14 cellular contexts compared by ENCODE assay signal in genomic region chr5:72871358-72872024, GRCh38. TPM values are rescaled to one million over a fixed set of nuclear protein-coding genes. Genes with fewer than 3 reads are reported as not detected.
DNase-seq lines count a peak whose midpoint lies in the region; ATAC-seq, FAIRE-seq and TF ChIP-seq lines count a peak whose summit lies in the region.
"Had no signal": no experiment of that assay in that cellular context is flagged by ENCODE, and none has a peak within 500 bp of the region (broad histone marks: within the 10 kb centered on the region; RNA-seq: fewer than 3 reads in every experiment).

No MANE protein-coding gene starts in this region.

- no peak overlapping the region for H3K9ac ChIP-seq in GM12878 (ENCODE audit: control insufficient read depth, insufficient read depth, low read length)

- no peak overlapping the region for H3K4me2 ChIP-seq in GM12878 (ENCODE audit: control insufficient read depth, insufficient read depth)

- ATAC-seq in CD4-positive, CD25-positive, alpha-beta regulatory T cell (ENCODE audit: low read depth in 2 of 2), result no peak
- ATAC-seq in GM12878, result no peak
- ATAC-seq in memory B cell (ENCODE audit: low read depth), result no peak
- ATAC-seq in GM21619 (IDR thresholded peaks at IDR 0.05; ENCODE audit: unreplicated experiment), result no peak
- no peak for ATAC-seq in GM19395 (IDR thresholded peaks at IDR 0.05; ENCODE audit: unreplicated experiment)

- peaks cover 9 to 30% (median 21%) of the 10 kb centered on the region in 4 donors for H3K4me1 Mint-ChIP-seq in CD4-positive, CD25-positive, alpha-beta regulatory T cell
- H3K4me1 Mint-ChIP-seq in memory B cell, result peaks cover 5% of the 10 kb centered on the region
- H3K4me1 Mint-ChIP-seq: CD14-positive monocyte, nephron had no signal

- no peaks in the 10 kb centered on the region for H3K9me3 Mint-ChIP-seq in CD4-positive, CD25-positive, alpha-beta regulatory T cell
- H3K9me3 Mint-ChIP-seq in memory B cell, result no peaks in the 10 kb centered on the region
- H3K9me3 Mint-ChIP-seq: CD14-positive monocyte, nephron had no signal

- H3K4me3 ChIP-seq in CD4-positive, CD25-positive, alpha-beta regulatory T cell (ENCODE audit: low read depth, low read length), result no peak overlapping the region
- H3K4me3 ChIP-seq in GM12878, result no peak overlapping the region
- no peak overlapping the region for H3K4me3 ChIP-seq in effector memory CD4-positive, alpha-beta T cell (ENCODE audit: insufficient read depth, low read depth, low read length, poor library complexity, severe bottlenecking)
- H3K4me3 ChIP-seq: ascending aorta, spleen had no signal

- in situ Hi-C loops in GM12878 (cut with MboI), result no loop called here

- no peak for DNase-seq in CD4-positive, CD25-positive, alpha-beta regulatory T cell
- DNase-seq in HT1080 (ENCODE audit: low read depth) (peak; percentile 11), GM12878 (ENCODE audit: low read depth, low spot score) (no peak), memory B cell (ENCODE audit: low spot score in 2 of 2) (no peak), NCI-H524 treated with DMSO at 0.1 percent for 48 hours (lab: John Stamatoyannopoulos, UW) (no peak)
- no peak for DNase-seq in effector memory CD4-positive, alpha-beta T cell
- DNase-seq: NCI-H1092 treated with DMSO at 0.1 percent for 48 hours, NCI-H774, spleen had no signal

- TF ChIP-seq POLR2A in GM12878 (IDR thresholded peaks at IDR 0.05; ENCODE audit: low read depth, low read length), result no peak

- intact Hi-C loops in GM12878 (cut with micrococcal nuclease; ENCODE audit: unreplicated experiment), result no loop called here

- no peak overlapping the region for H2AFZ ChIP-seq in GM12878 (ENCODE audit: control insufficient read depth, low read depth, low read length)

- H4K20me1 ChIP-seq in GM12878 (ENCODE audit: control insufficient read depth, insufficient read depth), result no peaks in the 10 kb centered on the region

- H3K36me3 ChIP-seq in CD4-positive, CD25-positive, alpha-beta regulatory T cell (ENCODE audit: control insufficient read depth, insufficient read depth, low read length), result peaks cover 67% of the 10 kb centered on the region
- H3K36me3 ChIP-seq in GM12878 (ENCODE audit: control insufficient read depth in 2 of 2, insufficient read depth in 2 of 2, low read length in 1 of 2), result peaks cover 0 to 21% of the 10 kb centered on the region in 2 experiments; a peak in 2 of 4 replicates
- peaks cover 49% of the 10 kb centered on the region for H3K36me3 ChIP-seq in effector memory CD4-positive, alpha-beta T cell (ENCODE audit: control insufficient read depth, insufficient read depth, low read length)

- no peak overlapping the region for H3K27ac ChIP-seq in CD4-positive, CD25-positive, alpha-beta regulatory T cell (ENCODE audit: insufficient read depth, low read length, poor library complexity, severe bottlenecking)
- no peak overlapping the region for H3K27ac ChIP-seq in GM12878 (ENCODE audit: control insufficient read depth, insufficient read depth)
- H3K27ac ChIP-seq in effector memory CD4-positive, alpha-beta T cell (ENCODE audit: insufficient read depth, low read length, poor library complexity, severe bottlenecking), result no peak overlapping the region
- H3K27ac ChIP-seq: ascending aorta, spleen had no signal

- BruUV-seq in GM12878 (replicated peaks; lab: Mats Ljungman, UMichigan), result TSS peak; percentile 16

- H3K27me3 ChIP-seq in CD4-positive, CD25-positive, alpha-beta regulatory T cell (ENCODE audit: control insufficient read depth, insufficient read depth, low read length), result no peaks in the 10 kb centered on the region
- no peaks in the 10 kb centered on the region for H3K27me3 ChIP-seq in GM12878 (replicated peaks in 1 of 2; ENCODE audit: control insufficient read depth in 2 of 2, insufficient read depth in 2 of 2, low read length in 1 of 2)
- no peaks in the 10 kb centered on the region for H3K27me3 ChIP-seq in effector memory CD4-positive, alpha-beta T cell (replicated peaks; ENCODE audit: control insufficient read depth, insufficient read depth, low read length, poor library complexity, severe bottlenecking)
- H3K27me3 ChIP-seq: ascending aorta, spleen had no signal

- H3K9me3 ChIP-seq in CD4-positive, CD25-positive, alpha-beta regulatory T cell (ENCODE audit: control insufficient read depth in 2 of 2, low read length in 2 of 2), result no peaks in the 10 kb centered on the region
- no peaks in the 10 kb centered on the region for H3K9me3 ChIP-seq in GM12878 (replicated peaks; ENCODE audit: control insufficient read depth, insufficient read depth, low read length)
- no peaks in the 10 kb centered on the region for H3K9me3 ChIP-seq in effector memory CD4-positive, alpha-beta T cell (ENCODE audit: control insufficient read depth, low read length)
- H3K9me3 ChIP-seq: ascending aorta, spleen had no signal

- FAIRE-seq in GM12878 (lab: Jason Lieb, UNC), result no peak

- no peaks in the 10 kb centered on the region for H3K4me1 ChIP-seq in CD4-positive, CD25-positive, alpha-beta regulatory T cell (ENCODE audit: control insufficient read depth, insufficient read depth, low read length, poor library complexity, severe bottlenecking)
- no peaks in the 10 kb centered on the region for H3K4me1 ChIP-seq in GM12878 (ENCODE audit: control insufficient read depth, insufficient read depth, low read length)
- H3K4me1 ChIP-seq in effector memory CD4-positive, alpha-beta T cell (ENCODE audit: control insufficient read depth, insufficient read depth, low read length, poor library complexity, severe bottlenecking), result no peaks in the 10 kb centered on the region
- H3K4me1 ChIP-seq: ascending aorta had no signal

- peaks cover 33% of the 10 kb centered on the region for H3K36me3 Mint-ChIP-seq in CD4-positive, CD25-positive, alpha-beta regulatory T cell
- peaks cover 18% of the 10 kb centered on the region for H3K36me3 Mint-ChIP-seq in memory B cell

- peak overlapping the region; percentile 29 to 43 (median 37) for H3K27ac Mint-ChIP-seq in CD4-positive, CD25-positive, alpha-beta regulatory T cell
- peak overlapping the region; percentile 12 for H3K27ac Mint-ChIP-seq in memory B cell
- H3K27ac Mint-ChIP-seq: nephron had no signal

- POLR2A ChIA-PET in GM12878 (lab: Charles Lee), result no interaction called here

- TF ChIP-seq EP300 in GM12878 (IDR thresholded peaks at IDR 0.05; ENCODE audit: borderline replicate concordance in 1 of 2, control insufficient read depth in 1 of 2, low read depth in 2 of 2, low read length in 2 of 2), result no peak

- TF ChIP-seq RAD21 in GM12878 (IDR thresholded peaks at IDR 0.05; ENCODE audit: insufficient read depth, low read depth, low read length), result no peak

- H3K79me2 ChIP-seq in GM12878 (ENCODE audit: control insufficient read depth, insufficient read depth, low read length), result no peaks in the 10 kb centered on the region; the same call in 1 of the 2 replicates

- no peaks in the 10 kb centered on the region for H3K27me3 Mint-ChIP-seq in CD4-positive, CD25-positive, alpha-beta regulatory T cell
- no peaks in the 10 kb centered on the region for H3K27me3 Mint-ChIP-seq in memory B cell

- H3K4me3 Mint-ChIP-seq in CD4-positive, CD25-positive, alpha-beta regulatory T cell, result peak overlapping the region in 1 of 4 donors; percentile 11
- H3K4me3 Mint-ChIP-seq in memory B cell, result no peak overlapping the region
- H3K4me3 Mint-ChIP-seq: CD14-positive monocyte, nephron had no signal

- 0% methylated on average over 1 of the region's 1 CpG for WGBS in GM12878 (ENCODE audit: insufficient coverage, insufficient replicate concordance, low lambda C conversion rate, missing lambda C conversion rate)

- SMC1A ChIA-PET in GM12878 (lab: Charles Lee; ENCODE audit: uncharacterized antibody, unreplicated experiment), result interaction anchor here (1.6 kb wide), 1 partner anchor 17 kb away, joined by 5 read pairs; no protein-coding TSS in a partner anchor

- no peak for TF ChIP-seq CTCF in GM12878 (IDR thresholded peaks at IDR 0.05 in 2 of 3, conservative IDR thresholded peaks at IDR 0.05 in 1 of 3; ENCODE audit: control insufficient read depth in 2 of 3, extremely low read depth in 1 of 3, insufficient read depth in 1 of 3, low read depth in 3 of 3, low read length in 3 of 3)

- CTCF ChIA-PET in GM12878 (lab: Yijun Ruan, JAX), result interaction anchor here (1.1 kb wide), 1 partner anchor 14 kb away, joined by 3 read pairs; no protein-coding TSS in a partner anchor

- RAD21 ChIA-PET in GM12878 (lab: Charles Lee; ENCODE audit: unreplicated experiment), result no interaction called here

TF ChIP-seq in GM12878, 131 proteins besides CTCF, POLR2A, EP300 and RAD21:
- TF ChIP-seq PBX3 (IDR thresholded peaks at IDR 0.05; ENCODE audit: insufficient replicate concordance, low read depth, low read length), result no peak

RNA-seq across cellular contexts. Expression of gene TNPO1, which starts 55.0 kb away (rescaled TPM):
- total RNA-seq in CD4-positive, CD25-positive, alpha-beta regulatory T cell, result 71.0 TPM
- polyA plus RNA-seq in CD4-positive, CD25-positive, alpha-beta regulatory T cell, result 10 to 100 TPM; 38.5 to 50.8 (median 42.2) TPM
- 167 and 205 TPM in 2 replicates for total RNA-seq in HT1080 (2014; rRNA removed; shearing (Covaris generic))
- 62.9 and 84.1 TPM in 2 replicates for polyA plus RNA-seq in HT1080 (2015; cell fraction: cytosol; rRNA removed)
- 117 and 138 TPM in 2 replicates for polyA plus RNA-seq in HT1080 (2015; cell fraction: nucleus; rRNA removed)
- 145 and 168 TPM in 2 replicates for total RNA-seq in GM12878 (2013; cell fraction: nucleolus; rRNA removed)
- total RNA-seq in GM12878 (2014; rRNA removed) (89.4 and 97.5 TPM in 2 replicates), GM12878 (2014; rRNA removed; fragmentation: Illumina TruSeq; extraction: Trizol) (111 and 123 TPM in 2 replicates), GM12878 (2021) (80.6 and 95.7 TPM in 2 replicates)
- polyA plus RNA-seq in GM12878 (2011; ENCODE audit: low read depth), result 16.6 TPM
- polyA plus RNA-seq in GM12878 (2011; rRNA removed) (76.7 and 108 TPM in 2 replicates), GM12878 (2014; fragmentation: Illumina TruSeq; extraction: Trizol) (81.8 and 90.3 TPM in 2 replicates), GM12878 (2014; fragmentation: Nextera tagmentation; extraction: Ambion mirVana) (10 to 100 TPM; 18.1 to 37.3 TPM), GM12878 (2014; rRNA removed) (42.5 and 47.7 TPM in 2 replicates), GM12878 (2016; fragmentation: Nextera tagmentation; extraction: Ambion mirVana) (10 to 100 TPM; 75.8 to 92.0 TPM)
- 40.5 and 44.5 TPM in 2 replicates for polyA plus RNA-seq in GM12878 (2011; cell fraction: cytosol; rRNA removed)
- 23.5 and 53.1 TPM in 2 replicates for polyA plus RNA-seq in GM12878 (2011; cell fraction: nucleus; rRNA removed)
- polyA plus RNA-seq in GM12878 (2012), result 18.8 and 26.1 TPM in 2 replicates
- 156 and 216 TPM in 2 replicates for polyA minus RNA-seq in GM12878 (2011; rRNA and poly(A)+ RNA removed)
- 64.0 and 70.3 TPM in 2 replicates for polyA minus RNA-seq in GM12878 (2011; cell fraction: cytosol; rRNA and poly(A)+ RNA removed)
- 42.1 and 60.0 TPM in 2 replicates for polyA minus RNA-seq in GM12878 (2011; cell fraction: nucleus; rRNA and poly(A)+ RNA removed)
